ENCODE assay signal across 17 cellular contexts in the genomic region with DNA sequence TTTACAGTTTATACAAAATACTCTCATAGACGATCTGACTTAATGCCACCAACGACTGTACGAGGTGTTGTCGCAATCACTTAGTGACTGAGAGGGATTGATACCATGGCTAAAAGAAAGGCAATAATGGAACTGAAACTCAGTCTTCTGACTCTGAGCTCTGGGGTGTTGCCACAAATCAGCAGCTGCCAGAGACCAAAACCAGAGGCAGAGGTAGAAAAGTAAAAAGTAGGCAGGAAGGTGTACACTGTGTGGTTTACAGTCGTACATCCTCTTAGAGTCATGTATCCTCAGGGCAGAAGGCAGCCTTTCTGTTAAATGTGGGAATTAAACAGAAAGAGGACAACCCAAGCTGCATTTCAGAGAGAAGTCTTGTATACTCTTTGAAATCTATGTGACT. TPM values are rescaled to one million over a fixed set of nuclear protein-coding genes. Genes with fewer than 3 reads are reported as not detected.
A peak's percentile ranks its signal among the peaks of the same experiment; 100 is the strongest.
DNase-seq lines count a peak whose midpoint lies in the region; ATAC-seq and TF ChIP-seq lines count a peak whose summit lies in the region.
"Not testable (repeated sequence)": the region's sequence is repeated elsewhere in the genome, so short reads cannot be mapped to it uniquely, and the experiment has no call there.
"Had no signal": no experiment of that assay in that cellular context is flagged by ENCODE, and none has a peak within 500 bp of the region (broad histone marks: within the 10 kb centered on the region; RNA-seq: fewer than 3 reads in every experiment).

No MANE protein-coding gene starts in this region.

- not testable (repeated sequence) for TF ChIP-seq CTCF in OCI-LY7 (conservative IDR thresholded peaks at IDR 0.05; ENCODE audit: low read length)

- not testable (repeated sequence) for H3K27me3 Mint-ChIP-seq in activated CD4-positive, alpha-beta memory T cell treated with anti-CD3 and anti-CD28 coated beads for 36 hours; activated naive CD8-positive, alpha-beta T cell treated with anti-CD3 and anti-CD28 coated beads for 36 hours; stimulated activated naive B cell treated with anti-CD40 and anti-IgM and Interleukin-4, amounts not matched to agents 10 μg/mL and 1 μg/mL and 100 μg/mL, for 72 hours

- not testable (repeated sequence) for H3K9me2 ChIP-seq in OCI-LY7 (ENCODE audit: insufficient read depth, low read length)

- H3K27ac ChIP-seq in OCI-LY7 (ENCODE audit: low read depth, low read length, poor library complexity, severe bottlenecking) = not testable (repeated sequence)

- CTCF ChIA-PET in OCI-LY7 (lab: Charles Lee; ENCODE audit: unreplicated experiment); activated CD4-positive, alpha-beta memory T cell treated with anti-CD3 and anti-CD28 coated beads for 36 hours (lab: Charles Lee): not testable (repeated sequence)

- H3K79me2 ChIP-seq in OCI-LY7 (ENCODE audit: insufficient read depth, low read depth, low read length) = not testable (repeated sequence)

- intact Hi-C loops in OCI-LY7 (cut with micrococcal nuclease; ENCODE audit: unreplicated experiment); activated CD4-positive, alpha-beta memory T cell treated with anti-CD3 and anti-CD28 coated beads for 36 hours (cut with micrococcal nuclease): not testable (repeated sequence)

- H2AFZ ChIP-seq in OCI-LY7 (ENCODE audit: low read length) = not testable (repeated sequence)

- H3K4me1 Mint-ChIP-seq in activated CD4-positive, alpha-beta memory T cell treated with anti-CD3 and anti-CD28 coated beads for 36 hours (ENCODE audit: low read depth) = peaks cover 13% of the 10 kb centered on the region
- peaks cover 11% of the 10 kb centered on the region for H3K4me1 Mint-ChIP-seq in activated naive CD8-positive, alpha-beta T cell treated with anti-CD3 and anti-CD28 coated beads for 36 hours
- H3K4me1 Mint-ChIP-seq in stimulated activated naive B cell treated with anti-CD40 and anti-IgM and Interleukin-4, amounts not matched to agents 10 μg/mL and 1 μg/mL and 100 μg/mL, for 72 hours = not testable (repeated sequence)

- H3K4me3 Mint-ChIP-seq in activated CD4-positive, alpha-beta memory T cell treated with anti-CD3 and anti-CD28 coated beads for 36 hours; activated naive CD8-positive, alpha-beta T cell treated with anti-CD3 and anti-CD28 coated beads for 36 hours; stimulated activated naive B cell treated with anti-CD40 and anti-IgM and Interleukin-4, amounts not matched to agents 10 μg/mL and 1 μg/mL and 100 μg/mL, for 72 hours: not testable (repeated sequence)

- not testable (repeated sequence) for H3K9me3 ChIP-seq in OCI-LY7 (ENCODE audit: low read length)

- not testable (repeated sequence) for H3K36me3 ChIP-seq in OCI-LY7 (ENCODE audit: insufficient read depth, low read length)

- not testable (repeated sequence) for H3K36me3 Mint-ChIP-seq in activated CD4-positive, alpha-beta memory T cell treated with anti-CD3 and anti-CD28 coated beads for 36 hours; stimulated activated naive B cell treated with anti-CD40 and anti-IgM and Interleukin-4, amounts not matched to agents 10 μg/mL and 1 μg/mL and 100 μg/mL, for 72 hours
- peaks cover 10% of the 10 kb centered on the region for H3K36me3 Mint-ChIP-seq in activated naive CD8-positive, alpha-beta T cell treated with anti-CD3 and anti-CD28 coated beads for 36 hours

- not testable (repeated sequence) for H3K9me3 Mint-ChIP-seq in activated CD4-positive, alpha-beta memory T cell treated with anti-CD3 and anti-CD28 coated beads for 36 hours; activated naive CD8-positive, alpha-beta T cell treated with anti-CD3 and anti-CD28 coated beads for 36 hours; stimulated activated naive B cell treated with anti-CD40 and anti-IgM and Interleukin-4, amounts not matched to agents 10 μg/mL and 1 μg/mL and 100 μg/mL, for 72 hours

- peak; percentile 99 for ATAC-seq in GM18499 (IDR thresholded peaks at IDR 0.05; ENCODE audit: insufficient read depth, unreplicated experiment)
- ATAC-seq in GM21526 (IDR thresholded peaks at IDR 0.05; ENCODE audit: low FRiP score, unreplicated experiment) = peak; percentile 80
- peak; percentile 96 for ATAC-seq in HG02973 (IDR thresholded peaks at IDR 0.05; ENCODE audit: unreplicated experiment)
- peak; percentile 87 for ATAC-seq in HG03521 (IDR thresholded peaks at IDR 0.05; ENCODE audit: unreplicated experiment)
- ATAC-seq in stimulated activated naive B cell treated with anti-CD40 and anti-IgM and Interleukin-4, amounts not matched to agents 10 μg/mL and 1 μg/mL and 100 μg/mL, for 72 hours (replicated peaks) = peak; percentile 53 to 99

- DNase-seq in OCI-LY7 (ENCODE audit: low spot score); stimulated activated naive B cell treated with anti-CD40 and anti-IgM and Interleukin-4, amounts not matched to agents 10 μg/mL and 1 μg/mL and 100 μg/mL, for 72 hours: not testable (repeated sequence)
- peak; percentile 48 for DNase-seq in activated CD4-positive, alpha-beta memory T cell treated with anti-CD3 and anti-CD28 coated beads for 36 hours
- DNase-seq in activated naive CD8-positive, alpha-beta T cell treated with anti-CD3 and anti-CD28 coated beads for 36 hours = peak; percentile 13

- not testable (repeated sequence) for H3K4me2 ChIP-seq in OCI-LY7 (ENCODE audit: low read length)

- H3K4me1 ChIP-seq in OCI-LY7 (ENCODE audit: insufficient read depth, low read length, poor library complexity, severe bottlenecking) = not testable (repeated sequence)

- POLR2A ChIA-PET in OCI-LY7 (lab: Charles Lee); activated CD4-positive, alpha-beta memory T cell treated with anti-CD3 and anti-CD28 coated beads for 36 hours (lab: Charles Lee): not testable (repeated sequence)

- not testable (repeated sequence) for H3K4me3 ChIP-seq in OCI-LY7 (ENCODE audit: low read depth, low read length, poor library complexity, severe bottlenecking)

- BruUV-seq in OCI-LY7 (replicated peaks; lab: Mats Ljungman, UMichigan) = TSS peak; percentile 85

- H4K20me1 ChIP-seq in OCI-LY7 (ENCODE audit: insufficient read depth, low read length) = not testable (repeated sequence)

- H3K27ac Mint-ChIP-seq in activated CD4-positive, alpha-beta memory T cell treated with anti-CD3 and anti-CD28 coated beads for 36 hours; activated naive CD8-positive, alpha-beta T cell treated with anti-CD3 and anti-CD28 coated beads for 36 hours; stimulated activated naive B cell treated with anti-CD40 and anti-IgM and Interleukin-4, amounts not matched to agents 10 μg/mL and 1 μg/mL and 100 μg/mL, for 72 hours: not testable (repeated sequence)

RNA-seq across cellular contexts. Expression of a gene that starts 1.2 kb away (rescaled TPM):
- total RNA-seq in OCI-LY7 (2014; rRNA removed; shearing (Covaris generic)) = 0.13 TPM in 1 of 2 replicates, not detected in the other
- total RNA-seq in OCI-LY7 (2022) = not detected in 2 replicates
- total RNA-seq in activated CD4-positive, alpha-beta memory T cell treated with anti-CD3 and anti-CD28 coated beads for 36 hours = not detected
- not detected for total RNA-seq in activated naive CD8-positive, alpha-beta T cell treated with anti-CD3 and anti-CD28 coated beads for 36 hours
- total RNA-seq: Caco-2, GM23338, HFFc6, liver, natural killer cell, osteoblast, skeletal muscle tissue, suprapubic skin, ureter had no signal

RNA-seq across cellular contexts. Expression of a gene that starts 38.5 kb away (rescaled TPM):
- total RNA-seq in OCI-LY7 (2014; rRNA removed; shearing (Covaris generic)) = not detected in 2 replicates
- not detected in 2 replicates for total RNA-seq in OCI-LY7 (2022)
- 1 to 10 TPM; 6.4 to 8.9 TPM for total RNA-seq in activated CD4-positive, alpha-beta memory T cell treated with anti-CD3 and anti-CD28 coated beads for 36 hours
- 10 to 100 TPM; 29.2 to 34.1 TPM for total RNA-seq in activated naive CD8-positive, alpha-beta T cell treated with anti-CD3 and anti-CD28 coated beads for 36 hours
- total RNA-seq: Caco-2 had no signal

Comparison
In these comparisons a context has a peak if more than half of its experiments do, and no peak if none do; other contexts are left out.
1. RNA of a gene that starts 38.5 kb away (total RNA-seq): 29.2 to 34.1 TPM in activated naive CD8-positive, alpha-beta T cell treated with anti-CD3 and anti-CD28 coated beads for 36 hours and 6.4 to 8.9 TPM in activated CD4-positive, alpha-beta memory T cell treated with anti-CD3 and anti-CD28 coated beads for 36 hours; not detected in OCI-LY7; every median in the first group is over 4 times any median in the second.
2. Peak in every context shown above with its lines, with median percentiles within 50 percentile points of each other: ATAC-seq.